1 cellular context compared by ENCODE assay signal in the genomic region with DNA sequence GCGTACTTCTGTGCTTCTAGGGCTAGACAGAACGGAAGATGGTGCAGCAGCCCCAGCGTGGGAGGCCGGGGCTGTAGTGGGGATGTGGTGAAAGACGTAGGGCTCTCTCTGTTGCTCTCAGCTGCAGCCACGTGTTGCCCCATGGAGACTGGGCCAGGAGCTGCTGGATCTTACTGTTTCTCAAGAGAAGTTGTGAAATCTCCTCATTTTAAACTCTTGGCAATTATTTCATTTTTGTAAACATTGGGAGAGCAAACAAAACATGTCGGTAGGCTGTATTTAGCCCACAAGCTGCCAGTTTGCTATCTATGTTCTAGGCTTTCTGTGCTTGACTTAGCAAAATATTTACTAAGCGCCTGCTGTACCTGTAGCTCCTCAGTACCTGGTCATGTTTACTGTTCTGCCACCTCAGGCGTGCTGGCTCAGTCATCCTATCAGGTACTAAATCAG.
A peak's percentile ranks its signal among the peaks of the same experiment; 100 is the strongest.
TF ChIP-seq lines count a peak whose summit lies in the region.

No MANE protein-coding gene starts in this region.

TF ChIP-seq in HepG2, 621 proteins besides CTCF, POLR2A, EP300 and RAD21 (continued from another document and continues in another):
- TF ChIP-seq, protein P1, sequence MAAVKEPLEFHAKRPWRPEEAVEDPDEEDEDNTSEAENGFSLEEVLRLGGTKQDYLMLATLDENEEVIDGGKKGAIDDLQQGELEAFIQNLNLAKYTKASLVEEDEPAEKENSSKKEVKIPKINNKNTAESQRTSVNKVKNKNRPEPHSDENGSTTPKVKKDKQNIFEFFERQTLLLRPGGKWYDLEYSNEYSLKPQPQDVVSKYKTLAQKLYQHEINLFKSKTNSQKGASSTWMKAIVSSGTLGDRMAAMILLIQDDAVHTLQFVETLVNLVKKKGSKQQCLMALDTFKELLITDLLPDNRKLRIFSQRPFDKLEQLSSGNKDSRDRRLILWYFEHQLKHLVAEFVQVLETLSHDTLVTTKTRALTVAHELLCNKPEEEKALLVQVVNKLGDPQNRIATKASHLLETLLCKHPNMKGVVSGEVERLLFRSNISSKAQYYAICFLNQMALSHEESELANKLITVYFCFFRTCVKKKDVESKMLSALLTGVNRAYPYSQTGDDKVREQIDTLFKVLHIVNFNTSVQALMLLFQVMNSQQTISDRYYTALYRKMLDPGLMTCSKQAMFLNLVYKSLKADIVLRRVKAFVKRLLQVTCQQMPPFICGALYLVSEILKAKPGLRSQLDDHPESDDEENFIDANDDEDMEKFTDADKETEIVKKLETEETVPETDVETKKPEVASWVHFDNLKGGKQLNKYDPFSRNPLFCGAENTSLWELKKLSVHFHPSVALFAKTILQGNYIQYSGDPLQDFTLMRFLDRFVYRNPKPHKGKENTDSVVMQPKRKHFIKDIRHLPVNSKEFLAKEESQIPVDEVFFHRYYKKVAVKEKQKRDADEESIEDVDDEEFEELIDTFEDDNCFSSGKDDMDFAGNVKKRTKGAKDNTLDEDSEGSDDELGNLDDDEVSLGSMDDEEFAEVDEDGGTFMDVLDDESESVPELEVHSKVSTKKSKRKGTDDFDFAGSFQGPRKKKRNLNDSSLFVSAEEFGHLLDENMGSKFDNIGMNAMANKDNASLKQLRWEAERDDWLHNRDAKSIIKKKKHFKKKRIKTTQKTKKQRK (IDR thresholded peaks at IDR 0.05; ENCODE audit: low read length), result no peak
- no peak for TF ChIP-seq ESRRA (CRISPR knock-in tag; IDR thresholded peaks at IDR 0.05; ENCODE audit: low read depth)
- TF ChIP-seq, protein P2, sequence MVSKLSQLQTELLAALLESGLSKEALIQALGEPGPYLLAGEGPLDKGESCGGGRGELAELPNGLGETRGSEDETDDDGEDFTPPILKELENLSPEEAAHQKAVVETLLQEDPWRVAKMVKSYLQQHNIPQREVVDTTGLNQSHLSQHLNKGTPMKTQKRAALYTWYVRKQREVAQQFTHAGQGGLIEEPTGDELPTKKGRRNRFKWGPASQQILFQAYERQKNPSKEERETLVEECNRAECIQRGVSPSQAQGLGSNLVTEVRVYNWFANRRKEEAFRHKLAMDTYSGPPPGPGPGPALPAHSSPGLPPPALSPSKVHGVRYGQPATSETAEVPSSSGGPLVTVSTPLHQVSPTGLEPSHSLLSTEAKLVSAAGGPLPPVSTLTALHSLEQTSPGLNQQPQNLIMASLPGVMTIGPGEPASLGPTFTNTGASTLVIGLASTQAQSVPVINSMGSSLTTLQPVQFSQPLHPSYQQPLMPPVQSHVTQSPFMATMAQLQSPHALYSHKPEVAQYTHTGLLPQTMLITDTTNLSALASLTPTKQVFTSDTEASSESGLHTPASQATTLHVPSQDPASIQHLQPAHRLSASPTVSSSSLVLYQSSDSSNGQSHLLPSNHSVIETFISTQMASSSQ (IDR thresholded peaks at IDR 0.05; ENCODE audit: low read depth), result 0 out of 2 replicates have a peak, but pooled peaks have one; percentile 51
- TF ChIP-seq, protein P2 (CRISPR knock-in tag; IDR thresholded peaks at IDR 0.05; ENCODE audit: borderline replicate concordance), result peak; percentile 60; the same call in 1 of the 2 replicates
- no peak for TF ChIP-seq PHB2 (IDR thresholded peaks at IDR 0.05; ENCODE audit: partially characterized antibody)
- TF ChIP-seq SOX5 (CRISPR knock-in tag; IDR thresholded peaks at IDR 0.05; ENCODE audit: borderline replicate concordance), result peak; percentile 77; the same call in 1 of the 2 replicates
- TF ChIP-seq, protein P3, sequence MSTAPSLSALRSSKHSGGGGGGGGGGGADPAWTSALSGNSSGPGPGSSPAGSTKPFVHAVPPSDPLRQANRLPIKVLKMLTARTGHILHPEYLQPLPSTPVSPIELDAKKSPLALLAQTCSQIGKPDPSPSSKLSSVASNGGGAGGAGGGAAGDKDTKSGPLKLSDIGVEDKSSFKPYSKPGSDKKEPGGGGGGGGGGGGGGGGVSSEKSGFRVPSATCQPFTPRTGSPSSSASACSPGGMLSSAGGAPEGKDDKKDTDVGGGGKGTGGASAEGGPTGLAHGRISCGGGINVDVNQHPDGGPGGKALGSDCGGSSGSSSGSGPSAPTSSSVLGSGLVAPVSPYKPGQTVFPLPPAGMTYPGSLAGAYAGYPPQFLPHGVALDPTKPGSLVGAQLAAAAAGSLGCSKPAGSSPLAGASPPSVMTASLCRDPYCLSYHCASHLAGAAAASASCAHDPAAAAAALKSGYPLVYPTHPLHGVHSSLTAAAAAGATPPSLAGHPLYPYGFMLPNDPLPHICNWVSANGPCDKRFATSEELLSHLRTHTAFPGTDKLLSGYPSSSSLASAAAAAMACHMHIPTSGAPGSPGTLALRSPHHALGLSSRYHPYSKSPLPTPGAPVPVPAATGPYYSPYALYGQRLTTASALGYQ (CRISPR knock-in tag; IDR thresholded peaks at IDR 0.05), result 0 out of 2 replicates have a peak, but pooled peaks have one; percentile 37
- peak; percentile 89; the same call in 1 of the 2 replicates for TF ChIP-seq HOXA5 (CRISPR knock-in tag; IDR thresholded peaks at IDR 0.05)
- TF ChIP-seq, protein P4, sequence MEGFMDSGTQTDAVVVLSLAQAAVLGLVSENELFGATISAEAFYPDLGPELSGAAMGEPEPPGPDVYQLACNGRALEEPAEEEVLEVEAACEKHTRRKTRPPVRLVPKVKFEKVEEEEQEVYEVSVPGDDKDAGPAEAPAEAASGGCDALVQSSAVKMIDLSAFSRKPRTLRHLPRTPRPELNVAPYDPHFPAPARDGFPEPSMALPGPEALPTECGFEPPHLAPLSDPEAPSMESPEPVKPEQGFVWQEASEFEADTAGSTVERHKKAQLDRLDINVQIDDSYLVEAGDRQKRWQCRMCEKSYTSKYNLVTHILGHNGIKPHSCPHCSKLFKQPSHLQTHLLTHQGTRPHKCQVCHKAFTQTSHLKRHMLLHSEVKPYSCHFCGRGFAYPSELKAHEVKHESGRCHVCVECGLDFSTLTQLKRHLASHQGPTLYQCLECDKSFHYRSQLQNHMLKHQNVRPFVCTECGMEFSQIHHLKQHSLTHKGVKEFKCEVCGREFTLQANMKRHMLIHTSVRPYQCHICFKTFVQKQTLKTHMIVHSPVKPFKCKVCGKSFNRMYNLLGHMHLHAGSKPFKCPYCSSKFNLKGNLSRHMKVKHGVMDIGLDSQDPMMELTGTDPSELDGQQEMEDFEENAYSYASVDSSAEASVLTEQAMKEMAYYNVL (CRISPR knock-in tag; IDR thresholded peaks at IDR 0.05; ENCODE audit: borderline replicate concordance), result no peak
- TF ChIP-seq, protein P5, sequence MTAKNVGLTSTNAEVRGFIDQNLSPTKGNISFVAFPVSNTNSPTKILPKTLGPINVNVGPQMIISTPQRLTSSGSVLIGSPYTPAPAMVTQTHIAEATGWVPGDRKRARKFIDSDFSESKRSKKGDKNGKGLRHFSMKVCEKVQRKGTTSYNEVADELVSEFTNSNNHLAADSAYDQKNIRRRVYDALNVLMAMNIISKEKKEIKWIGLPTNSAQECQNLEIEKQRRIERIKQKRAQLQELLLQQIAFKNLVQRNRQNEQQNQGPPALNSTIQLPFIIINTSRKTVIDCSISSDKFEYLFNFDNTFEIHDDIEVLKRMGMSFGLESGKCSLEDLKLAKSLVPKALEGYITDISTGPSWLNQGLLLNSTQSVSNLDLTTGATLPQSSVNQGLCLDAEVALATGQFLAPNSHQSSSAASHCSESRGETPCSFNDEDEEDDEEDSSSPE (CRISPR knock-in tag; IDR thresholded peaks at IDR 0.05), result 0 out of 2 replicates have a peak, but pooled peaks have one; percentile 20
- TF ChIP-seq RARA (CRISPR knock-in tag; IDR thresholded peaks at IDR 0.05), result peak; percentile 41
- TF ChIP-seq, protein P6, sequence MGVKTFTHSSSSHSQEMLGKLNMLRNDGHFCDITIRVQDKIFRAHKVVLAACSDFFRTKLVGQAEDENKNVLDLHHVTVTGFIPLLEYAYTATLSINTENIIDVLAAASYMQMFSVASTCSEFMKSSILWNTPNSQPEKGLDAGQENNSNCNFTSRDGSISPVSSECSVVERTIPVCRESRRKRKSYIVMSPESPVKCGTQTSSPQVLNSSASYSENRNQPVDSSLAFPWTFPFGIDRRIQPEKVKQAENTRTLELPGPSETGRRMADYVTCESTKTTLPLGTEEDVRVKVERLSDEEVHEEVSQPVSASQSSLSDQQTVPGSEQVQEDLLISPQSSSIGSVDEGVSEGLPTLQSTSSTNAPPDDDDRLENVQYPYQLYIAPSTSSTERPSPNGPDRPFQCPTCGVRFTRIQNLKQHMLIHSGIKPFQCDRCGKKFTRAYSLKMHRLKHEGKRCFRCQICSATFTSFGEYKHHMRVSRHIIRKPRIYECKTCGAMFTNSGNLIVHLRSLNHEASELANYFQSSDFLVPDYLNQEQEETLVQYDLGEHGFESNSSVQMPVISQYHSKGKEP (CRISPR knock-in tag; IDR thresholded peaks at IDR 0.05), result no peak
- no peak for TF ChIP-seq ATF1 (CRISPR knock-in tag; IDR thresholded peaks at IDR 0.05)
- TF ChIP-seq, protein P7, sequence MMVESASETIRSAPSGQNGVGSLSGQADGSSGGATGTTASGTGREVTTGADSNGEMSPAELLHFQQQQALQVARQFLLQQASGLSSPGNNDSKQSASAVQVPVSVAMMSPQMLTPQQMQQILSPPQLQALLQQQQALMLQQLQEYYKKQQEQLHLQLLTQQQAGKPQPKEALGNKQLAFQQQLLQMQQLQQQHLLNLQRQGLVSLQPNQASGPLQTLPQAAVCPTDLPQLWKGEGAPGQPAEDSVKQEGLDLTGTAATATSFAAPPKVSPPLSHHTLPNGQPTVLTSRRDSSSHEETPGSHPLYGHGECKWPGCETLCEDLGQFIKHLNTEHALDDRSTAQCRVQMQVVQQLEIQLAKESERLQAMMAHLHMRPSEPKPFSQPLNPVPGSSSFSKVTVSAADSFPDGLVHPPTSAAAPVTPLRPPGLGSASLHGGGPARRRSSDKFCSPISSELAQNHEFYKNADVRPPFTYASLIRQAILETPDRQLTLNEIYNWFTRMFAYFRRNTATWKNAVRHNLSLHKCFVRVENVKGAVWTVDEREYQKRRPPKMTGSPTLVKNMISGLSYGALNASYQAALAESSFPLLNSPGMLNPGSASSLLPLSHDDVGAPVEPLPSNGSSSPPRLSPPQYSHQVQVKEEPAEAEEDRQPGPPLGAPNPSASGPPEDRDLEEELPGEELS (CRISPR knock-in tag; IDR thresholded peaks at IDR 0.05), result peak; percentile 89
- TF ChIP-seq, protein P8, sequence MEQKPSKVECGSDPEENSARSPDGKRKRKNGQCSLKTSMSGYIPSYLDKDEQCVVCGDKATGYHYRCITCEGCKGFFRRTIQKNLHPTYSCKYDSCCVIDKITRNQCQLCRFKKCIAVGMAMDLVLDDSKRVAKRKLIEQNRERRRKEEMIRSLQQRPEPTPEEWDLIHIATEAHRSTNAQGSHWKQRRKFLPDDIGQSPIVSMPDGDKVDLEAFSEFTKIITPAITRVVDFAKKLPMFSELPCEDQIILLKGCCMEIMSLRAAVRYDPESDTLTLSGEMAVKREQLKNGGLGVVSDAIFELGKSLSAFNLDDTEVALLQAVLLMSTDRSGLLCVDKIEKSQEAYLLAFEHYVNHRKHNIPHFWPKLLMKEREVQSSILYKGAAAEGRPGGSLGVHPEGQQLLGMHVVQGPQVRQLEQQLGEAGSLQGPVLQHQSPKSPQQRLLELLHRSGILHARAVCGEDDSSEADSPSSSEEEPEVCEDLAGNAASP (CRISPR knock-in tag; IDR thresholded peaks at IDR 0.05; ENCODE audit: borderline replicate concordance), result peak; percentile 26; the same call in 1 of the 2 replicates
- TF ChIP-seq PITX1 (CRISPR knock-in tag; IDR thresholded peaks at IDR 0.05), result 0 out of 2 replicates have a peak, but pooled peaks have one; percentile 54
- TF ChIP-seq, protein P9, sequence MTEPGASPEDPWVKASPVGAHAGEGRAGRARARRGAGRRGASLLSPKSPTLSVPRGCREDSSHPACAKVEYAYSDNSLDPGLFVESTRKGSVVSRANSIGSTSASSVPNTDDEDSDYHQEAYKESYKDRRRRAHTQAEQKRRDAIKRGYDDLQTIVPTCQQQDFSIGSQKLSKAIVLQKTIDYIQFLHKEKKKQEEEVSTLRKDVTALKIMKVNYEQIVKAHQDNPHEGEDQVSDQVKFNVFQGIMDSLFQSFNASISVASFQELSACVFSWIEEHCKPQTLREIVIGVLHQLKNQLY (CRISPR knock-in tag; IDR thresholded peaks at IDR 0.05), result 0 out of 2 replicates have a peak, but pooled peaks have one; percentile 16
- TF ChIP-seq, protein P10, sequence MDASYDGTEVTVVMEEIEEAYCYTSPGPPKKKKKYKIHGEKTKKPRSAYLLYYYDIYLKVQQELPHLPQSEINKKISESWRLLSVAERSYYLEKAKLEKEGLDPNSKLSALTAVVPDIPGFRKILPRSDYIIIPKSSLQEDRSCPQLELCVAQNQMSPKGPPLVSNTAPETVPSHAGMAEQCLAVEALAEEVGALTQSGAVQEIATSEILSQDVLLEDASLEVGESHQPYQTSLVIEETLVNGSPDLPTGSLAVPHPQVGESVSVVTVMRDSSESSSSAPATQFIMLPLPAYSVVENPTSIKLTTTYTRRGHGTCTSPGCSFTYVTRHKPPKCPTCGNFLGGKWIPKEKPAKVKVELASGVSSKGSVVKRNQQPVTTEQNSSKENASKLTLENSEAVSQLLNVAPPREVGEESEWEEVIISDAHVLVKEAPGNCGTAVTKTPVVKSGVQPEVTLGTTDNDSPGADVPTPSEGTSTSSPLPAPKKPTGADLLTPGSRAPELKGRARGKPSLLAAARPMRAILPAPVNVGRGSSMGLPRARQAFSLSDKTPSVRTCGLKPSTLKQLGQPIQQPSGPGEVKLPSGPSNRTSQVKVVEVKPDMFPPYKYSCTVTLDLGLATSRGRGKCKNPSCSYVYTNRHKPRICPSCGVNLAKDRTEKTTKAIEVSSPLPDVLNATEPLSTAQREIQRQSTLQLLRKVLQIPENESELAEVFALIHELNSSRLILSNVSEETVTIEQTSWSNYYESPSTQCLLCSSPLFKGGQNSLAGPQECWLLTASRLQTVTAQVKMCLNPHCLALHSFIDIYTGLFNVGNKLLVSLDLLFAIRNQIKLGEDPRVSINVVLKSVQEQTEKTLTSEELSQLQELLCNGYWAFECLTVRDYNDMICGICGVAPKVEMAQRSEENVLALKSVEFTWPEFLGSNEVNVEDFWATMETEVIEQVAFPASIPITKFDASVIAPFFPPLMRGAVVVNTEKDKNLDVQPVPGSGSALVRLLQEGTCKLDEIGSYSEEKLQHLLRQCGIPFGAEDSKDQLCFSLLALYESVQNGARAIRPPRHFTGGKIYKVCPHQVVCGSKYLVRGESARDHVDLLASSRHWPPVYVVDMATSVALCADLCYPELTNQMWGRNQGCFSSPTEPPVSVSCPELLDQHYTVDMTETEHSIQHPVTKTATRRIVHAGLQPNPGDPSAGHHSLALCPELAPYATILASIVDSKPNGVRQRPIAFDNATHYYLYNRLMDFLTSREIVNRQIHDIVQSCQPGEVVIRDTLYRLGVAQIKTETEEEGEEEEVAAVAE (CRISPR knock-in tag; IDR thresholded peaks at IDR 0.05; ENCODE audit: borderline replicate concordance), result peak; percentile 61; the same call in 1 of the 2 replicates
